In genomic region chr14:68938515-68939423, GRCh38 we compare ENCODE assay signal across 1 cellular context.
TF ChIP-seq lines count a peak whose summit lies in the region.

No MANE protein-coding gene starts in this region.

TF ChIP-seq in HepG2, 621 proteins besides CTCF, POLR2A, EP300 and RAD21 (continued from another document):
- no peak; the same call in 1 of the 2 replicates for TF ChIP-seq ARID4A (CRISPR knock-in tag; IDR thresholded peaks at IDR 0.05; ENCODE audit: borderline replicate concordance)
- 0 out of 2 replicates have a peak, but pooled peaks have one; percentile 20 for TF ChIP-seq ZNF724P (CRISPR knock-in tag; IDR thresholded peaks at IDR 0.05; ENCODE audit: borderline replicate concordance)
- no peak; the same call in 1 of the 2 replicates for TF ChIP-seq TFAP4 (IDR thresholded peaks at IDR 0.05; ENCODE audit: borderline replicate concordance, low read depth)
- TF ChIP-seq, protein P1, sequence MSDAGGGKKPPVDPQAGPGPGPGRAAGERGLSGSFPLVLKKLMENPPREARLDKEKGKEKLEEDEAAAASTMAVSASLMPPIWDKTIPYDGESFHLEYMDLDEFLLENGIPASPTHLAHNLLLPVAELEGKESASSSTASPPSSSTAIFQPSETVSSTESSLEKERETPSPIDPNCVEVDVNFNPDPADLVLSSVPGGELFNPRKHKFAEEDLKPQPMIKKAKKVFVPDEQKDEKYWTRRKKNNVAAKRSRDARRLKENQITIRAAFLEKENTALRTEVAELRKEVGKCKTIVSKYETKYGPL (CRISPR knock-in tag; IDR thresholded peaks at IDR 0.05), result no peak
- 0 out of 2 replicates have a peak, but pooled peaks have one; percentile 45 for TF ChIP-seq ZBTB25 (CRISPR knock-in tag; IDR thresholded peaks at IDR 0.05)
- 0 out of 2 replicates have a peak, but pooled peaks have one; percentile 41 for TF ChIP-seq ZBTB42 (CRISPR knock-in tag; IDR thresholded peaks at IDR 0.05)
- TF ChIP-seq PHF21A (CRISPR knock-in tag; IDR thresholded peaks at IDR 0.05), result peak; percentile 76; the same call in 1 of the 2 replicates
- TF ChIP-seq ZNF788 (CRISPR knock-in tag; IDR thresholded peaks at IDR 0.05; ENCODE audit: borderline replicate concordance), result peak; percentile 40; the same call in 1 of the 2 replicates
- no peak for TF ChIP-seq BRCA1 (CRISPR knock-in tag; IDR thresholded peaks at IDR 0.05)
- TF ChIP-seq FOXC1 (CRISPR knock-in tag; IDR thresholded peaks at IDR 0.05; ENCODE audit: borderline replicate concordance), result 0 out of 2 replicates have a peak, but pooled peaks have one; percentile 49
- TF ChIP-seq ZNF878 (CRISPR knock-in tag; IDR thresholded peaks at IDR 0.05), result peak; percentile 71; the same call in 1 of the 2 replicates
- peak; percentile 13; the same call in 1 of the 2 replicates for TF ChIP-seq ZSCAN31 (CRISPR knock-in tag; IDR thresholded peaks at IDR 0.05; ENCODE audit: low read depth)
- peak; percentile 64; the same call in 1 of the 2 replicates for TF ChIP-seq ISL2 (CRISPR knock-in tag; IDR thresholded peaks at IDR 0.05)
- TF ChIP-seq REPIN1 (CRISPR knock-in tag; IDR thresholded peaks at IDR 0.05; ENCODE audit: borderline replicate concordance, low read depth), result peak; percentile 71; the same call in 1 of the 2 replicates
- TF ChIP-seq SNAPC2 (CRISPR knock-in tag; IDR thresholded peaks at IDR 0.05), result 0 out of 2 replicates have a peak, but pooled peaks have one; percentile 30
- TF ChIP-seq RXRB (CRISPR knock-in tag; IDR thresholded peaks at IDR 0.05; ENCODE audit: borderline replicate concordance), result peak; percentile 63; the same call in 1 of the 2 replicates
- no peak for TF ChIP-seq ZNF530 (CRISPR knock-in tag; IDR thresholded peaks at IDR 0.05; ENCODE audit: low read depth)
- peak; percentile 19 for TF ChIP-seq TEAD3 (CRISPR knock-in tag; optimal IDR thresholded peaks at IDR 0.05; ENCODE audit: borderline replicate concordance)
- 0 out of 2 replicates have a peak, but pooled peaks have one; percentile 41 for TF ChIP-seq MEIS2 (CRISPR knock-in tag; IDR thresholded peaks at IDR 0.05)
- TF ChIP-seq ZFP36L1 (CRISPR knock-in tag; IDR thresholded peaks at IDR 0.05), result peak; percentile 58; the same call in 1 of the 2 replicates
- TF ChIP-seq, protein P2, sequence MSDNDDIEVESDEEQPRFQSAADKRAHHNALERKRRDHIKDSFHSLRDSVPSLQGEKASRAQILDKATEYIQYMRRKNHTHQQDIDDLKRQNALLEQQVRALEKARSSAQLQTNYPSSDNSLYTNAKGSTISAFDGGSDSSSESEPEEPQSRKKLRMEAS (IDR thresholded peaks at IDR 0.05), result peak; percentile 62
- TF ChIP-seq, protein P3, sequence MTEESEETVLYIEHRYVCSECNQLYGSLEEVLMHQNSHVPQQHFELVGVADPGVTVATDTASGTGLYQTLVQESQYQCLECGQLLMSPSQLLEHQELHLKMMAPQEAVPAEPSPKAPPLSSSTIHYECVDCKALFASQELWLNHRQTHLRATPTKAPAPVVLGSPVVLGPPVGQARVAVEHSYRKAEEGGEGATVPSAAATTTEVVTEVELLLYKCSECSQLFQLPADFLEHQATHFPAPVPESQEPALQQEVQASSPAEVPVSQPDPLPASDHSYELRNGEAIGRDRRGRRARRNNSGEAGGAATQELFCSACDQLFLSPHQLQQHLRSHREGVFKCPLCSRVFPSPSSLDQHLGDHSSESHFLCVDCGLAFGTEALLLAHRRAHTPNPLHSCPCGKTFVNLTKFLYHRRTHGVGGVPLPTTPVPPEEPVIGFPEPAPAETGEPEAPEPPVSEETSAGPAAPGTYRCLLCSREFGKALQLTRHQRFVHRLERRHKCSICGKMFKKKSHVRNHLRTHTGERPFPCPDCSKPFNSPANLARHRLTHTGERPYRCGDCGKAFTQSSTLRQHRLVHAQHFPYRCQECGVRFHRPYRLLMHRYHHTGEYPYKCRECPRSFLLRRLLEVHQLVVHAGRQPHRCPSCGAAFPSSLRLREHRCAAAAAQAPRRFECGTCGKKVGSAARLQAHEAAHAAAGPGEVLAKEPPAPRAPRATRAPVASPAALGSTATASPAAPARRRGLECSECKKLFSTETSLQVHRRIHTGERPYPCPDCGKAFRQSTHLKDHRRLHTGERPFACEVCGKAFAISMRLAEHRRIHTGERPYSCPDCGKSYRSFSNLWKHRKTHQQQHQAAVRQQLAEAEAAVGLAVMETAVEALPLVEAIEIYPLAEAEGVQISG (CRISPR knock-in tag; IDR thresholded peaks at IDR 0.05), result peak; percentile 30; the same call in 1 of the 2 replicates
- TF ChIP-seq ZNF629 (CRISPR knock-in tag; conservative IDR thresholded peaks at IDR 0.05), result peak; percentile 2; the same call in 1 of the 2 replicates
- peak; percentile 76; the same call in 1 of the 2 replicates for TF ChIP-seq NR2F6 (IDR thresholded peaks at IDR 0.05)
- peak; percentile 67 for TF ChIP-seq NR2F6 (CRISPR knock-in tag; IDR thresholded peaks at IDR 0.05)
- TF ChIP-seq SIX1 (CRISPR knock-in tag; IDR thresholded peaks at IDR 0.05; ENCODE audit: borderline replicate concordance), result peak; percentile 26; the same call in 1 of the 2 replicates
- TF ChIP-seq SMAD3 (CRISPR knock-in tag; IDR thresholded peaks at IDR 0.05), result no peak
- no peak for TF ChIP-seq NAIF1 (CRISPR knock-in tag; IDR thresholded peaks at IDR 0.05; ENCODE audit: borderline replicate concordance)
- 0 out of 2 replicates have a peak, but pooled peaks have one; percentile 25 for TF ChIP-seq ZNF609 (CRISPR knock-in tag; IDR thresholded peaks at IDR 0.05; ENCODE audit: borderline replicate concordance)
- peak; percentile 15; the same call in 1 of the 2 replicates for TF ChIP-seq SP4 (CRISPR knock-in tag; IDR thresholded peaks at IDR 0.05)
- no peak for TF ChIP-seq SOX6 (IDR thresholded peaks at IDR 0.05)
- TF ChIP-seq SOX6 (CRISPR knock-in tag; IDR thresholded peaks at IDR 0.05), result peak; percentile 99
